Comparison of ENCODE assay signal across 8 cellular contexts in genomic region chr12:109053382-109054123, GRCh38. TPM values are rescaled to one million over a fixed set of nuclear protein-coding genes. Genes with fewer than 3 reads are reported as not detected.
DNase-seq lines count a peak whose midpoint lies in the region; ATAC-seq and TF ChIP-seq lines count a peak whose summit lies in the region.

No MANE protein-coding gene starts in this region.

- H3K4me3 ChIP-seq in cardiac muscle cell (peak overlapping the region; percentile 81), skeletal muscle cell (ENCODE audit: low read depth, low read length) (peak overlapping the region; percentile 84)

- peaks cover 7% of the 10 kb centered on the region for H3K4me1 ChIP-seq in cardiac muscle cell (ENCODE audit: low read depth)

- no peak overlapping the region for H3K27ac Mint-ChIP-seq in glutamatergic neuron (ENCODE audit: unreplicated experiment)

- TF ChIP-seq CTCF in cardiac muscle cell (IDR thresholded peaks at IDR 0.05; ENCODE audit: low read depth, low read length), result no peak
- TF ChIP-seq CTCF in glutamatergic neuron (IDR thresholded peaks at IDR 0.05; ENCODE audit: partially characterized antibody, unreplicated experiment), result no peak

- H3K36me3 Mint-ChIP-seq in glutamatergic neuron (ENCODE audit: unreplicated experiment), result no peaks in the 10 kb centered on the region

- peaks cover 6% of the 10 kb centered on the region for H3K36me3 ChIP-seq in cardiac muscle cell

- H3K27ac ChIP-seq in cardiac muscle cell, result peak overlapping the region; percentile 86

- peak overlapping the region; percentile 96 for H3K4me3 Mint-ChIP-seq in glutamatergic neuron (ENCODE audit: unreplicated experiment)

- H3K27me3 Mint-ChIP-seq in glutamatergic neuron (ENCODE audit: unreplicated experiment), result no peaks in the 10 kb centered on the region

- DNase-seq in cardiac muscle cell (ENCODE audit: low read depth in 1 of 2, low spot score in 1 of 2), result peak; percentile 1 to 2
- no peak for DNase-seq in Right ventricle myocardium superior
- DNase-seq in activated T-cell treated with anti-CD3 and anti-CD28 coated beads for 4 hours, result peak; percentile 4
- DNase-seq in glutamatergic neuron, result no peak
- DNase-seq in skeletal muscle cell (ENCODE audit: low read depth), result no peak
- DNase-seq in NCI-H748 treated with DMSO at 0.1 percent for 48 hours (lab: John Stamatoyannopoulos, UW), result no peak
- DNase-seq in GF-D8 (lab: John Stamatoyannopoulos, UW), result no peak

- H3K4me1 Mint-ChIP-seq in glutamatergic neuron (ENCODE audit: low read depth, unreplicated experiment), result no peaks in the 10 kb centered on the region

- peaks cover 5% of the 10 kb centered on the region for H3K9me3 Mint-ChIP-seq in glutamatergic neuron (ENCODE audit: unreplicated experiment)

- intact Hi-C loops in Right ventricle myocardium superior (cut with DNase I), result no loop called here

- H3K9me3 ChIP-seq in cardiac muscle cell (ENCODE audit: low read depth), result no peaks in the 10 kb centered on the region

- no peaks in the 10 kb centered on the region for H3K27me3 ChIP-seq in cardiac muscle cell

- no peak for ATAC-seq in Right ventricle myocardium superior (ENCODE audit: poor library complexity)
- peak; percentile 50 for ATAC-seq in HG03575 (IDR thresholded peaks at IDR 0.05; ENCODE audit: extremely low read depth, insufficient number of reproducible peaks, low FRiP score, unreplicated experiment)

RNA-seq across cellular contexts. Expression of gene USP30, which starts 1.2 kb away (rescaled TPM):
- total RNA-seq in cardiac muscle cell (18.9 and 25.9 TPM in 2 replicates), Right ventricle myocardium superior (12.2 TPM), glutamatergic neuron (ENCODE audit: unreplicated experiment) (14.4 TPM)
- 21.0 and 28.7 TPM in 2 replicates for polyA plus RNA-seq in cardiac muscle cell

RNA-seq across cellular contexts. Expression of gene SVOP, which starts 32.7 kb away (rescaled TPM):
- total RNA-seq in cardiac muscle cell, result not detected in 2 replicates
- polyA plus RNA-seq in cardiac muscle cell, result not detected in 2 replicates
- 3.0 TPM for total RNA-seq in Right ventricle myocardium superior
- 79.3 TPM for total RNA-seq in glutamatergic neuron (ENCODE audit: unreplicated experiment)

RNA-seq across cellular contexts. Expression of gene ALKBH2, which starts 39.7 kb away (rescaled TPM):
- total RNA-seq in cardiac muscle cell (21.9 and 46.6 TPM in 2 replicates), Right ventricle myocardium superior (7.2 TPM), glutamatergic neuron (ENCODE audit: unreplicated experiment) (16.4 TPM)
- polyA plus RNA-seq in cardiac muscle cell, result 32.7 and 47.6 TPM in 2 replicates

RNA-seq across cellular contexts. Expression of gene UNG, which starts 43.8 kb away (rescaled TPM):
- total RNA-seq in cardiac muscle cell, result 133 and 159 TPM in 2 replicates
- polyA plus RNA-seq in cardiac muscle cell, result 78.5 and 85.7 TPM in 2 replicates
- total RNA-seq in Right ventricle myocardium superior, result 24.8 TPM
- 32.4 TPM for total RNA-seq in glutamatergic neuron (ENCODE audit: unreplicated experiment)

Comparison
In these comparisons a context has a peak if more than half of its experiments do, and no peak if none do; other contexts are left out.
1. DNase-seq: peak in cardiac muscle cell (2 of 2) and activated T-cell treated with anti-CD3 and anti-CD28 coated beads for 4 hours (single experiment); none in Right ventricle myocardium superior (single experiment), glutamatergic neuron (single experiment), skeletal muscle cell (single experiment), NCI-H748 treated with DMSO at 0.1 percent for 48 hours (single experiment) and GF-D8 (single experiment).
2. RNA of gene SVOP, which starts 32.7 kb away (total RNA-seq): 79.3 TPM in glutamatergic neuron (single experiment); 3.0 TPM in Right ventricle myocardium superior (single experiment) and not detected in cardiac muscle cell; every median in the first group is over 10 times any median in the second.